ENCODE assay signal across 1 cellular context in the genomic region with DNA sequence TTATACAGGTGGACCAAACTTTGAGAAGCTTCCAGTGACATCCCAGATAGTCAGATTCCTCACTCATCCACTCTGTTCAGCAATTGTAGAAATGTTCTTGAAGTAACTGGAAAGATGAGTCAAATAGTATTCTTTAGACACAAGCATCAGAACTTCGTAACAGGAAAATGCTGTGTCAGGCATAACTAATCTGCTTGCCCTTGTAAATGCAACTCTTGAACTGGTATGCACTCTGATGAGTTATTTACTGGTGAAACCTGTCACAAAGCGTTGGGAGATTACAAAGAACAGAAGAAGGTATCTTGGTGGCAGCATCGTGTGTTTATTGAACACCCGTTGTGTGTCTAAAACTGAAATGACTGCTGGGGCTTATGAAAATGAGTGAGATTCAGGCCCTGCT.
TF ChIP-seq lines count a peak whose summit lies in the region.

No MANE protein-coding gene starts in this region.

TF ChIP-seq in HepG2, 621 proteins besides CTCF, POLR2A, EP300 and RAD21 (continued from another document):
- TF ChIP-seq MAFF (IDR thresholded peaks at IDR 0.05; ENCODE audit: low read depth, low read length) (peak; percentile 84), YY1 (IDR thresholded peaks at IDR 0.05; ENCODE audit: insufficient read depth, insufficient replicate concordance, low read depth, low read length) (no peak), MAFK (conservative IDR thresholded peaks at IDR 0.05 in 1 of 2, IDR thresholded peaks at IDR 0.05 in 1 of 2; ENCODE audit: low read length in 2 of 2) (peak; percentile 81 to 89), ZNF468 (CRISPR knock-in tag; IDR thresholded peaks at IDR 0.05) (no peak)
